ENCODE assay signal across 12 cellular contexts in the genomic region with DNA sequence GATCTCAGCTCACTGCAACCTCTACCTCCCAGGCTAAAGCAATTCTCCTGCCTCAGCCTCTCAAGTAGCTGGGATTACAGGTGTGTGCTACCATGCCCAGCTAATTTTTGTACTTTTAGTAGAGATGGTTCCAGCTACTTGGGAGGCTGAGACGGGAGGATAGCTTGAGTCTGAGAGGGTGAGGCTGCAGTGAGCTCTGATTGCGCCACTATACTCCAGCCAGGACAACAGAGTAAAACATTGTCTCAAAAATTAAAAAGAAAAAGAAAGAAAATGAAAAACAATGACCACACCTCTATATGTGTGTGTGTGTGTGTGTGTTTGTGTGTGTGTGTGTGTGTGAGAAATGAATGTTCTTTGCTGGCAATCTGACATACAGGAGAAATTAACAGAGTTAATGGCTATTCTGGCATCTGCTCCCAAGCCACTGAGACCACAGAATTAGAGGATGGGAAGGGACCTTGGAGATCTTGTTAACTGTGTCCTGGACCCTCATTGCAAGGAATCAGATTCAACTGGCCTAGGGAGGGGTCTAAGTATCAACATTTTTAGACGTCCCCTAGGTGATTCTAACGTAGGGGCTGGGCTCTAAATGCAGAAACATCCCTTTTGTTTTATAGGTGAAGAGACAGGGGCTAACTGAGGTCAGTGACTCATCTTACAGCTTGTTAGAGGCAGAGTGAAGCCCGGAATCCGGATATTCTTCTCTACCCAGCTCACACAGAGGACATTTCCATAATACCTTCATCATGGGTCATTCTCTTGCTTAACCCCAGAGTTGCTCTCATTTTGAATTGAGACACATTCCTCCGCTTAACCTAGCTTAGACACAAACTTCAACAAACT. TPM values are rescaled to one million over a fixed set of nuclear protein-coding genes. Genes with fewer than 3 reads are reported as not detected.
A peak's percentile ranks its signal among the peaks of the same experiment; 100 is the strongest.
DNase-seq lines count a peak whose midpoint lies in the region; ATAC-seq, FAIRE-seq and TF ChIP-seq lines count a peak whose summit lies in the region.
"Had no signal": no experiment of that assay in that cellular context is flagged by ENCODE, and none has a peak within 500 bp of the region (broad histone marks: within the 10 kb centered on the region; RNA-seq: fewer than 3 reads in every experiment).

No MANE protein-coding gene starts in this region.

- no peaks in the 10 kb centered on the region for H3K79me2 ChIP-seq in HepG2 (ENCODE audit: insufficient read depth, low read length)

- TF ChIP-seq POLR2A in HepG2 (IDR thresholded peaks at IDR 0.05; ENCODE audit: insufficient read depth in 1 of 2, low read depth in 2 of 2, low read length in 2 of 2) (no peak), right lobe of liver (IDR thresholded peaks at IDR 0.05) (no peak)

- CTCF ChIA-PET in HepG2 (lab: Yijun Ruan, JAX; ENCODE audit: low intra/inter-chr PET ratio, low total read pairs) = no interaction called here

- H3K27ac ChIP-seq in HepG2 (ENCODE audit: extremely low read length, insufficient read depth, low read length) = no peak overlapping the region
- no peak overlapping the region for H3K27ac ChIP-seq in right lobe of liver
- no peak overlapping the region for H3K27ac ChIP-seq in lower lobe of right lung
- H3K27ac ChIP-seq: sigmoid colon had no signal

- H3K4me3 ChIP-seq in HepG2 (replicated peaks in 1 of 3; ENCODE audit: insufficient read depth in 1 of 3, low read depth in 2 of 3, low read length in 3 of 3) = no peak overlapping the region
- H3K4me3 ChIP-seq in right lobe of liver = no peak overlapping the region
- H3K4me3 ChIP-seq in lower lobe of right lung = no peak overlapping the region
- H3K4me3 ChIP-seq: sigmoid colon had no signal

- H4K20me1 ChIP-seq in HepG2 (ENCODE audit: insufficient read depth, low read length) = no peaks in the 10 kb centered on the region

- intact Hi-C loops in HepG2 (cut with micrococcal nuclease; ENCODE audit: unreplicated experiment) (no loop called here), right lobe of liver (cut with DNase I) (no loop called here), lower lobe of right lung (cut with DNase I) (no loop called here)

- H3K4me2 ChIP-seq in HepG2 (ENCODE audit: low read depth, low read length) = no peak overlapping the region

- in situ Hi-C loops in HepG2 (cut with HindIII; ENCODE audit: extremely low pct_ligation_motif_present, low pct_unique_long_range_greater_than_20kb) = no loop called here

- TF ChIP-seq CTCF in HepG2 (CRISPR knock-in tag; IDR thresholded peaks at IDR 0.05) (no peak), right lobe of liver (IDR thresholded peaks at IDR 0.05) (no peak), lower lobe of right lung (IDR thresholded peaks at IDR 0.05) (no peak)

- no peak overlapping the region for H2AFZ ChIP-seq in HepG2 (ENCODE audit: low read length)

- no TSS peak for BruUV-seq in HepG2 (replicated peaks; lab: Mats Ljungman, UMichigan)

- TF ChIP-seq RAD21 in HepG2 (CRISPR knock-in tag; IDR thresholded peaks at IDR 0.05) = no peak

- peaks cover 19% of the 10 kb centered on the region for H3K4me1 ChIP-seq in HepG2 (ENCODE audit: insufficient read depth, low read length)
- no peaks in the 10 kb centered on the region for H3K4me1 ChIP-seq in right lobe of liver
- peaks cover 13% of the 10 kb centered on the region for H3K4me1 ChIP-seq in lower lobe of right lung

- POLR2A ChIA-PET in HepG2 (lab: Yijun Ruan, JAX) = no interaction called here

- no peaks in the 10 kb centered on the region for H3K9me3 ChIP-seq in HepG2 (ENCODE audit: low read length)
- no peaks in the 10 kb centered on the region for H3K9me3 ChIP-seq in right lobe of liver
- H3K9me3 ChIP-seq in lower lobe of right lung = no peaks in the 10 kb centered on the region
- H3K9me3 ChIP-seq: sigmoid colon had no signal

- WGBS in HepG2 (ENCODE audit: low lambda C conversion rate) = 17% methylated on average over 7 of the region's 7 CpGs
- 45% methylated on average over 7 of the region's 7 CpGs for WGBS in right lobe of liver (ENCODE audit: insufficient coverage, low coverage, low lambda C conversion rate, missing lambda C conversion rate)

- H3K9ac ChIP-seq in HepG2 (ENCODE audit: insufficient read depth, low read depth, low read length) = no peak overlapping the region

- TF ChIP-seq EP300 in HepG2 (IDR thresholded peaks at IDR 0.05; ENCODE audit: low read depth in 2 of 2, low read length in 2 of 2) (no peak), HepG2 (CRISPR knock-in tag; IDR thresholded peaks at IDR 0.05; ENCODE audit: borderline replicate concordance) (no peak)

- DNase-seq in HepG2 (ENCODE audit: low spot score) (peak; percentile 49), right lobe of liver (no peak), SW 1271 (lab: John Stamatoyannopoulos, UW) (peak; percentile 76 to 91), hepatic stellate cell (ENCODE audit: low spot score) (peak; percentile 69), urothelium cell line (ENCODE audit: low spot score) (peak; percentile 95), lower lobe of right lung (no peak), CD1c-positive myeloid dendritic cell (ENCODE audit: extremely low spot score) (no peak)
- DNase-seq: activated naive CD8-positive, alpha-beta T cell treated with anti-CD3 and anti-CD28 coated beads, Interleukin-2, amount 50 U/mL, for 24 hours; sigmoid colon; stimulated activated naive CD8-positive, alpha-beta T cell treated with anti-CD3 and anti-CD28 coated beads, Interleukin-15, amount 100 ng/mL, for 72 hours had no signal

- H3K27me3 ChIP-seq in HepG2 (ENCODE audit: control insufficient read depth in 1 of 2, insufficient read depth in 2 of 2, low read length in 2 of 2) = peaks cover 0 to 11% of the 10 kb centered on the region in 2 experiments; a peak in 1 of 5 replicates
- H3K27me3 ChIP-seq in right lobe of liver = no peaks in the 10 kb centered on the region
- H3K27me3 ChIP-seq in lower lobe of right lung (ENCODE audit: low read depth) = no peaks in the 10 kb centered on the region
- H3K27me3 ChIP-seq: sigmoid colon had no signal

- H3K36me3 ChIP-seq in HepG2 (replicated peaks in 1 of 2; ENCODE audit: control insufficient read depth in 1 of 2, insufficient read depth in 2 of 2, low read length in 2 of 2) = no peaks in the 10 kb centered on the region
- H3K36me3 ChIP-seq in right lobe of liver = no peaks in the 10 kb centered on the region
- H3K36me3 ChIP-seq in lower lobe of right lung = no peaks in the 10 kb centered on the region
- H3K36me3 ChIP-seq: sigmoid colon had no signal

- no peak for ATAC-seq in HepG2
- no peak for ATAC-seq in right lobe of liver
- no peak for ATAC-seq in lower lobe of right lung
- no peak for ATAC-seq in HG02885 (IDR thresholded peaks at IDR 0.05; ENCODE audit: poor library complexity, unreplicated experiment)
- ATAC-seq: activated naive CD8-positive, alpha-beta T cell treated with anti-CD3 and anti-CD28 coated beads, Interleukin-2, amount 50 U/mL, for 24 hours; stimulated activated naive CD8-positive, alpha-beta T cell treated with anti-CD3 and anti-CD28 coated beads, Interleukin-15, amount 100 ng/mL, for 72 hours had no signal

- FAIRE-seq in HepG2 (lab: Jason Lieb, UNC) (no peak), urothelium cell line (lab: Jason Lieb, UNC) (peak; percentile 90)

TF ChIP-seq in HepG2, 621 proteins besides CTCF, POLR2A, EP300 and RAD21 (continues in another document):
- TF ChIP-seq ZNF746 (CRISPR knock-in tag; IDR thresholded peaks at IDR 0.05) = no peak

RNA-seq across cellular contexts. Expression of a gene that starts 16.4 kb away (rescaled TPM):
- not detected in 2 replicates for total RNA-seq in HepG2 (2016; rRNA removed; fragmentation: Illumina TruSeq; extraction: Trizol)
- total RNA-seq in HepG2 (2016; cell fraction: cytosol; rRNA removed; fragmentation: Illumina TruSeq; extraction: Trizol; ENCODE audit: low read depth) = not detected in 2 replicates
- total RNA-seq in HepG2 (2016; cell fraction: insoluble cytoplasmic fraction; rRNA removed; fragmentation: Illumina TruSeq; extraction: Trizol) = not detected in 2 replicates
- not detected in 2 replicates for total RNA-seq in HepG2 (2016; cell fraction: membrane; rRNA removed; fragmentation: Illumina TruSeq; extraction: Trizol)
- not detected in 2 replicates for total RNA-seq in HepG2 (2016; cell fraction: nucleus; rRNA removed; fragmentation: Illumina TruSeq; extraction: Trizol)
- not detected in 2 replicates for polyA plus RNA-seq in HepG2 (2011; rRNA removed)
- not detected in 2 replicates for polyA plus RNA-seq in HepG2 (2011; cell fraction: cytosol; rRNA removed)
- polyA plus RNA-seq in HepG2 (2011; cell fraction: nucleus; rRNA removed) = not detected in 2 replicates
- polyA plus RNA-seq in HepG2 (2012) = not detected in 2 replicates
- not detected in 2 replicates for polyA plus RNA-seq in HepG2 (2016; cell fraction: cytosol; fragmentation: Illumina TruSeq; extraction: Trizol; ENCODE audit: low read depth)
- not detected in 2 replicates for polyA plus RNA-seq in HepG2 (2016; cell fraction: insoluble cytoplasmic fraction; fragmentation: Illumina TruSeq; extraction: Trizol; ENCODE audit: low read depth)
- not detected in 2 replicates for polyA plus RNA-seq in HepG2 (2016; cell fraction: membrane; fragmentation: Illumina TruSeq; extraction: Trizol; ENCODE audit: low read depth)
- polyA plus RNA-seq in HepG2 (2016; cell fraction: nucleus; fragmentation: Illumina TruSeq; extraction: Trizol; ENCODE audit: insufficient read depth, low read depth) = not detected in 2 replicates
- 0.19 TPM in 1 of 2 replicates, not detected in the other for polyA minus RNA-seq in HepG2 (2011; rRNA and poly(A)+ RNA removed; ENCODE audit: low replicate concordance)
- polyA minus RNA-seq in HepG2 (2011; cell fraction: cytosol; rRNA and poly(A)+ RNA removed) = not detected in 2 replicates
- not detected in 2 replicates for polyA minus RNA-seq in HepG2 (2011; cell fraction: nucleus; rRNA and poly(A)+ RNA removed)
- total RNA-seq in right lobe of liver = not detected
- 5.1 TPM for total RNA-seq in lower lobe of right lung
- total RNA-seq: B cell had no signal

Comparison
In these comparisons a context has a peak if more than half of its experiments do, and no peak if none do; other contexts are left out.
1. DNase-seq: peak in HepG2 (single experiment), SW 1271 (2 of 2), hepatic stellate cell (single experiment) and urothelium cell line (single experiment); none in right lobe of liver (0 of 3), lower lobe of right lung (single experiment) and CD1c-positive myeloid dendritic cell (single experiment).